In the genomic region with DNA sequence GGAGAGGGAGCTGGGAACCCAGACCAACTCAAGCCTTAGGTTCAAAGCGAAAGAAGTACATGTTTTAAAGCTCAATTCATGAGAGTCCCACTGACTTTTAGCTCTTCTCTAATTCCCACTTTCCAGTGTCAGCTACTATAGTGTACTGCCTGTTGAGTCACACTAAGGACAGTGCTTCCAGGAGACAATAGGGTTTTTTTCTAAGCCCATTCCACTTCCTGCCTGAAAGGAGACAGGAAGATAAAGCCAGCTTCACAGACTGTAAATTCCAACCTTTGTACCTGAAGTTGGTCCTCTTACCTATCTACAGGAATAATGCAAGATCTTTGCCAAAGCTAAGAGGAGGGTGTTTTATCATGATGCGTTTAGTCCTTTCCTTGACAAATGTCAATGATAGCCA, we compare ENCODE assay signal across 12 cellular contexts. TPM values are rescaled to one million over a fixed set of nuclear protein-coding genes. Genes with fewer than 3 reads are reported as not detected.
DNase-seq lines count a peak whose midpoint lies in the region; ATAC-seq, FAIRE-seq and TF ChIP-seq lines count a peak whose summit lies in the region.
"Had no signal": no experiment of that assay in that cellular context is flagged by ENCODE, and none has a peak within 500 bp of the region (broad histone marks: within the 10 kb centered on the region; RNA-seq: fewer than 3 reads in every experiment).

No MANE protein-coding gene starts in this region.

- H3K27me3 Mint-ChIP-seq in WTC11 (ENCODE audit: low read depth): no peaks in the 10 kb centered on the region
- no peaks in the 10 kb centered on the region for H3K27me3 Mint-ChIP-seq in activated CD4-positive, alpha-beta T cell treated with anti-CD3 and anti-CD28 coated beads for 36 hours
- H3K27me3 Mint-ChIP-seq: CD4-positive, alpha-beta memory T cell had no signal

- H3K4me2 ChIP-seq in keratinocyte (ENCODE audit: control insufficient read depth, extremely low read depth, insufficient read depth, low read depth, low read length): peak overlapping the region; percentile 45
- no peak overlapping the region for H3K4me2 ChIP-seq in smooth muscle cell

- intact Hi-C loops in activated CD4-positive, alpha-beta T cell treated with anti-CD3 and anti-CD28 coated beads for 36 hours (cut with DNase I, micrococcal nuclease): loop anchor here (5.0 to 10.0 kb wide), 9 partner anchors 342 to 1605 kb away; partner anchors contain the start of genes DNAJC1 (in 1 of the 2) and KIAA1217 (in 1 of the 2)

- H3K27me3 ChIP-seq in keratinocyte (ENCODE audit: control insufficient read depth, extremely low read depth, insufficient read depth, low read length): no peaks in the 10 kb centered on the region
- no peaks in the 10 kb centered on the region for H3K27me3 ChIP-seq in smooth muscle cell (ENCODE audit: low read depth)
- H3K27me3 ChIP-seq in suprapubic skin: no peaks in the 10 kb centered on the region

- H3K9me3 ChIP-seq in keratinocyte (ENCODE audit: control insufficient read depth, low read depth, low read length) (no peaks in the 10 kb centered on the region), smooth muscle cell (replicated peaks; ENCODE audit: low read depth) (no peaks in the 10 kb centered on the region), suprapubic skin (no peaks in the 10 kb centered on the region)

- H3K4me3 ChIP-seq in keratinocyte (ENCODE audit: control insufficient read depth in 2 of 3, extremely low read depth in 1 of 3, insufficient read depth in 2 of 3, low read depth in 1 of 3, low read length in 3 of 3) (no peak overlapping the region), smooth muscle cell (peak overlapping the region; percentile 5), suprapubic skin (no peak overlapping the region)
- H3K4me3 ChIP-seq: K562 had no signal

- WGBS in smooth muscle cell (ENCODE audit: low lambda C conversion rate): 71% methylated on average over 2 of the region's 2 CpGs
- WGBS in suprapubic skin: 70% methylated on average over 2 of the region's 2 CpGs

- FAIRE-seq in keratinocyte (lab: Jason Lieb, UNC): peak; percentile 90
- FAIRE-seq: K562 had no signal

- ATAC-seq in WTC11 (no peak), GM21717 (IDR thresholded peaks at IDR 0.05; ENCODE audit: unreplicated experiment) (no peak)
- ATAC-seq in activated CD4-positive, alpha-beta T cell treated with anti-CD3 and anti-CD28 coated beads for 36 hours: no peak
- ATAC-seq: K562 had no signal

- H3K9ac ChIP-seq in keratinocyte (ENCODE audit: control insufficient read depth, extremely low read depth, insufficient read depth, low read length): no peak overlapping the region
- no peak overlapping the region for H3K9ac ChIP-seq in smooth muscle cell (ENCODE audit: low read depth)

- peaks cover 19% of the 10 kb centered on the region for H3K9me3 Mint-ChIP-seq in WTC11
- H3K9me3 Mint-ChIP-seq in activated CD4-positive, alpha-beta T cell treated with anti-CD3 and anti-CD28 coated beads for 36 hours (ENCODE audit: low read depth): peaks cover 16% of the 10 kb centered on the region

- POLR2A ChIA-PET in WTC11 (lab: Charles Lee): no interaction called here
- POLR2A ChIA-PET in activated CD4-positive, alpha-beta T cell treated with anti-CD3 and anti-CD28 coated beads for 36 hours (lab: Charles Lee): no interaction called here

- H3K4me1 ChIP-seq in keratinocyte (ENCODE audit: control insufficient read depth, extremely low read depth, insufficient read depth, low read length) (peaks cover 30% of the 10 kb centered on the region), smooth muscle cell (ENCODE audit: low read depth) (peaks cover 15% of the 10 kb centered on the region), suprapubic skin (peaks cover 25% of the 10 kb centered on the region)

- TF ChIP-seq CTCF in WTC11 (IDR thresholded peaks at IDR 0.05) (no peak), keratinocyte (optimal IDR thresholded peaks at IDR 0.05 in 1 of 3, IDR thresholded peaks at IDR 0.05 in 1 of 3, conservative IDR thresholded peaks at IDR 0.05 in 1 of 3; ENCODE audit: extremely low read depth in 1 of 3, insufficient read depth in 2 of 3, low read length in 3 of 3) (no peak), smooth muscle cell (IDR thresholded peaks at IDR 0.05; ENCODE audit: borderline replicate concordance, insufficient read depth, poor library complexity, severe bottlenecking) (no peak), suprapubic skin (IDR thresholded peaks at IDR 0.05) (no peak)

- H3F3A ChIP-seq in smooth muscle cell (ENCODE audit: low read depth): peaks cover 2% of the 10 kb centered on the region

- H3K27ac ChIP-seq in keratinocyte (ENCODE audit: control insufficient read depth, insufficient read depth, low read length) (peak overlapping the region; percentile 29), smooth muscle cell (ENCODE audit: low read depth) (peak overlapping the region; percentile 33), suprapubic skin (no peak overlapping the region)

- H3K9me1 ChIP-seq in keratinocyte (ENCODE audit: control insufficient read depth, extremely low read depth, insufficient read depth, low read length): no peaks in the 10 kb centered on the region

- H4K20me1 ChIP-seq in keratinocyte (ENCODE audit: control insufficient read depth, extremely low read depth, insufficient read depth, low read length) (no peaks in the 10 kb centered on the region), smooth muscle cell (ENCODE audit: low read depth) (no peaks in the 10 kb centered on the region)

- H2AFZ ChIP-seq in keratinocyte (ENCODE audit: control insufficient read depth, low read length): peak overlapping the region; percentile 27
- no peak overlapping the region for H2AFZ ChIP-seq in smooth muscle cell (ENCODE audit: low read depth)

- H3K36me3 ChIP-seq in keratinocyte (ENCODE audit: control insufficient read depth in 2 of 2, extremely low read depth in 1 of 2, insufficient read depth in 2 of 2, low read length in 2 of 2): peaks cover 0 to 1% of the 10 kb centered on the region in 2 experiments
- no peaks in the 10 kb centered on the region for H3K36me3 ChIP-seq in smooth muscle cell (ENCODE audit: low read depth)
- H3K36me3 ChIP-seq in suprapubic skin: peaks cover 5% of the 10 kb centered on the region

- TF ChIP-seq POLR2A in suprapubic skin (IDR thresholded peaks at IDR 0.05): no peak

- CTCF ChIA-PET in WTC11 (lab: Charles Lee): interaction anchor here (1.5 kb wide), 1 partner anchor 15 kb away, joined by 3 read pairs; no protein-coding TSS in a partner anchor
- CTCF ChIA-PET in activated CD4-positive, alpha-beta T cell treated with anti-CD3 and anti-CD28 coated beads for 36 hours (lab: Charles Lee): interaction anchor here (0.6 kb wide), 1 partner anchor 79 kb away, joined by 3 read pairs; no protein-coding TSS in a partner anchor

- 0 out of 2 replicates have a peak overlapping the region, but pooled peaks have one; percentile 21 for H3K27ac Mint-ChIP-seq in WTC11
- no peak overlapping the region for H3K27ac Mint-ChIP-seq in activated CD4-positive, alpha-beta T cell treated with anti-CD3 and anti-CD28 coated beads for 36 hours

- peaks cover 10% of the 10 kb centered on the region for H3K36me3 Mint-ChIP-seq in WTC11
- H3K36me3 Mint-ChIP-seq in activated CD4-positive, alpha-beta T cell treated with anti-CD3 and anti-CD28 coated beads for 36 hours (ENCODE audit: low read depth): peaks cover 21% of the 10 kb centered on the region

- H3K79me2 ChIP-seq in keratinocyte (ENCODE audit: control insufficient read depth, insufficient read depth, low read length) (peaks cover 10% of the 10 kb centered on the region), smooth muscle cell (ENCODE audit: low read depth) (peaks cover 25% of the 10 kb centered on the region)

- dilution Hi-C loops in keratinocyte (cut with MboI; ENCODE audit: extremely low pct_ligation_motif_present, low sequenced_read_pairs): no loop called here

- peak; percentile 2 for DNase-seq in HPDE6-E6E7 (ENCODE audit: extremely low spot score)
- no peak for DNase-seq in WTC11 (ENCODE audit: low spot score)
- no peak for DNase-seq in keratinocyte (ENCODE audit: low read depth, low spot score)
- no peak for DNase-seq in smooth muscle cell (lab: John Stamatoyannopoulos, UW; ENCODE audit: unreplicated experiment)
- DNase-seq in suprapubic skin (ENCODE audit: low spot score in 2 of 2): no peak
- DNase-seq in activated CD4-positive, alpha-beta T cell treated with anti-CD3 and anti-CD28 coated beads for 36 hours: no peak
- DNase-seq: CD4-positive, alpha-beta memory T cell; islet precursor cell; NCI-H82; SHP77 treated with DMSO at 0.1 percent for 48 hours had no signal

- H3K4me3 Mint-ChIP-seq in WTC11: no peak overlapping the region
- H3K4me3 Mint-ChIP-seq in activated CD4-positive, alpha-beta T cell treated with anti-CD3 and anti-CD28 coated beads for 36 hours: no peak overlapping the region

- no peak for TF ChIP-seq EP300 in suprapubic skin (IDR thresholded peaks at IDR 0.05)

- H3K4me1 Mint-ChIP-seq in WTC11: peaks cover 27% of the 10 kb centered on the region
- H3K4me1 Mint-ChIP-seq in activated CD4-positive, alpha-beta T cell treated with anti-CD3 and anti-CD28 coated beads for 36 hours: peaks cover 48% of the 10 kb centered on the region

TF ChIP-seq in WTC11, 78 proteins besides CTCF, POLR2A, EP300 and RAD21 (continues in another document):
- TF ChIP-seq GTF2I (CRISPR knock-in tag; conservative IDR thresholded peaks at IDR 0.05) (no peak), E2F5 (CRISPR knock-in tag; IDR thresholded peaks at IDR 0.05) (no peak)

RNA-seq across cellular contexts. Expression of gene MSRB2, which starts 4.4 kb away (rescaled TPM):
- total RNA-seq in WTC11 (2021) (9.6 to 15.0 TPM (median 14.1 TPM) in 3 replicates), smooth muscle cell (9.4 and 21.5 TPM in 2 replicates), suprapubic skin (10 to 100 TPM in 2 of 4 donors, 1 to 10 TPM in 2; 4.7 to 13.4 (median 9.4) TPM)
- polyA plus RNA-seq in keratinocyte (21.7 to 41.4 TPM (median 27.6 TPM) in 3 replicates), smooth muscle cell (64.0 and 70.9 TPM in 2 replicates)
- 12.9 TPM for polyA plus RNA-seq in keratinocyte (2011; ENCODE audit: low read depth)
- 29.0 and 31.9 TPM in 2 replicates for polyA plus RNA-seq in keratinocyte (2011; cell fraction: cytosol; rRNA removed)
- 12.2 and 16.3 TPM in 2 replicates for polyA plus RNA-seq in keratinocyte (2011; cell fraction: nucleus; rRNA removed)
- polyA plus RNA-seq in keratinocyte (2012; ENCODE audit: low replicate concordance): 19.5 and 23.2 TPM in 2 replicates
- 12.4 to 29.5 TPM (median 18.1 TPM) in 3 replicates for polyA minus RNA-seq in keratinocyte
- polyA minus RNA-seq in keratinocyte (2011; cell fraction: cytosol; rRNA and poly(A)+ RNA removed): 13.6 TPM
- polyA minus RNA-seq in keratinocyte (2011; cell fraction: nucleus; rRNA and poly(A)+ RNA removed): 1.6 and 3.2 TPM in 2 replicates
- 1 to 10 TPM; 8.2 to 9.0 TPM for total RNA-seq in activated CD4-positive, alpha-beta T cell treated with anti-CD3 and anti-CD28 coated beads for 36 hours
